ENCODE assay signal across 5 cellular contexts in genomic region chr10:64332551-64332950, GRCh38.
"Had no signal": no experiment of that assay in that cellular context is flagged by ENCODE, and none has a peak within 500 bp of the region (broad histone marks: within the 10 kb centered on the region; RNA-seq: fewer than 3 reads in every experiment).

No MANE protein-coding gene starts in this region.

- H3K4me3 Mint-ChIP-seq: GM23338, H9, IgD-negative memory B cell had no signal

- H3K27me3 Mint-ChIP-seq: IgD-negative memory B cell had no signal

- H3K4me2 ChIP-seq: GM23338 had no signal

- H3K4me3 ChIP-seq: GM23338 had no signal

- H3K36me3 Mint-ChIP-seq: IgD-negative memory B cell had no signal

- H3K4me1 Mint-ChIP-seq: IgD-negative memory B cell had no signal

- H2AFZ ChIP-seq: GM23338 had no signal

- DNase-seq: H9, HCEC 1CT had no signal

- H3K27ac Mint-ChIP-seq: GM23338, H9, IgD-negative memory B cell had no signal

- H3K27ac ChIP-seq: HL-60 had no signal
